Comparison of ENCODE assay signal across 1 cellular context in the genomic region with DNA sequence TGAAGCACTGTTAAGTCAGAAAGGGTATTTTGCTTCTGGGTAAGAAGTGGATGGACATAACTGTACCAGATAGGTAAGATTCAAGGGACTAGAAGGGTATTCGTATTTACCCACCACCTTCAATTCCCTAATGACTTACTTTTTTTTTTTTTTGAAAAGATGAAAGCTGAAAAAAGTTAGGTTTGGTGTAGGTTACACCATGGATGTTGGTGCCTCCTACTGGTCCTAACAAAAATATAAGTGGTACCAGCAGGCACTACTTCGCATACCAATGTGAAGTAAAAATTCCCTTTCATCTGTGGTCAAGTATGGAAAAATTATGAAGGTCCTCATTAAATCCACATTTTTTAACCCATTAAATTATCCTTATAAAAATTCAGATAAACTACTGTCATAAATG.
TF ChIP-seq lines count a peak whose summit lies in the region.

No MANE protein-coding gene starts in this region.

TF ChIP-seq in GM12878, 131 proteins besides CTCF, POLR2A, EP300 and RAD21:
- TF ChIP-seq BCLAF1 (IDR thresholded peaks at IDR 0.05), result no peak
- TF ChIP-seq, protein P1, sequence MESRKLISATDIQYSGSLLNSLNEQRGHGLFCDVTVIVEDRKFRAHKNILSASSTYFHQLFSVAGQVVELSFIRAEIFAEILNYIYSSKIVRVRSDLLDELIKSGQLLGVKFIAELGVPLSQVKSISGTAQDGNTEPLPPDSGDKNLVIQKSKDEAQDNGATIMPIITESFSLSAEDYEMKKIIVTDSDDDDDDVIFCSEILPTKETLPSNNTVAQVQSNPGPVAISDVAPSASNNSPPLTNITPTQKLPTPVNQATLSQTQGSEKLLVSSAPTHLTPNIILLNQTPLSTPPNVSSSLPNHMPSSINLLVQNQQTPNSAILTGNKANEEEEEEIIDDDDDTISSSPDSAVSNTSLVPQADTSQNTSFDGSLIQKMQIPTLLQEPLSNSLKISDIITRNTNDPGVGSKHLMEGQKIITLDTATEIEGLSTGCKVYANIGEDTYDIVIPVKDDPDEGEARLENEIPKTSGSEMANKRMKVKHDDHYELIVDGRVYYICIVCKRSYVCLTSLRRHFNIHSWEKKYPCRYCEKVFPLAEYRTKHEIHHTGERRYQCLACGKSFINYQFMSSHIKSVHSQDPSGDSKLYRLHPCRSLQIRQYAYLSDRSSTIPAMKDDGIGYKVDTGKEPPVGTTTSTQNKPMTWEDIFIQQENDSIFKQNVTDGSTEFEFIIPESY (IDR thresholded peaks at IDR 0.05), result no peak
- no peak for TF ChIP-seq STAT1 (conservative IDR thresholded peaks at IDR 0.05)
- no peak for TF ChIP-seq CHD1 (IDR thresholded peaks at IDR 0.05; ENCODE audit: low read depth, low read length)
- no peak for TF ChIP-seq BMI1 (IDR thresholded peaks at IDR 0.05; ENCODE audit: borderline replicate concordance)
- no peak for TF ChIP-seq STAT3 (IDR thresholded peaks at IDR 0.05; ENCODE audit: low read depth, low read length)
- TF ChIP-seq ZNF274 (IDR thresholded peaks at IDR 0.05; ENCODE audit: insufficient read depth, insufficient read length), result no peak
- TF ChIP-seq EGR1 (IDR thresholded peaks at IDR 0.05; ENCODE audit: borderline replicate concordance in 1 of 2, low read depth in 2 of 2, low read length in 2 of 2), result no peak
- TF ChIP-seq FOXK2 (IDR thresholded peaks at IDR 0.05), result no peak
- TF ChIP-seq, protein P2, sequence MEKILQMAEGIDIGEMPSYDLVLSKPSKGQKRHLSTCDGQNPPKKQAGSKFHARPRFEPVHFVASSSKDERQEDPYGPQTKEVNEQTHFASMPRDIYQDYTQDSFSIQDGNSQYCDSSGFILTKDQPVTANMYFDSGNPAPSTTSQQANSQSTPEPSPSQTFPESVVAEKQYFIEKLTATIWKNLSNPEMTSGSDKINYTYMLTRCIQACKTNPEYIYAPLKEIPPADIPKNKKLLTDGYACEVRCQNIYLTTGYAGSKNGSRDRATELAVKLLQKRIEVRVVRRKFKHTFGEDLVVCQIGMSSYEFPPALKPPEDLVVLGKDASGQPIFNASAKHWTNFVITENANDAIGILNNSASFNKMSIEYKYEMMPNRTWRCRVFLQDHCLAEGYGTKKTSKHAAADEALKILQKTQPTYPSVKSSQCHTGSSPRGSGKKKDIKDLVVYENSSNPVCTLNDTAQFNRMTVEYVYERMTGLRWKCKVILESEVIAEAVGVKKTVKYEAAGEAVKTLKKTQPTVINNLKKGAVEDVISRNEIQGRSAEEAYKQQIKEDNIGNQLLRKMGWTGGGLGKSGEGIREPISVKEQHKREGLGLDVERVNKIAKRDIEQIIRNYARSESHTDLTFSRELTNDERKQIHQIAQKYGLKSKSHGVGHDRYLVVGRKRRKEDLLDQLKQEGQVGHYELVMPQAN (conservative IDR thresholded peaks at IDR 0.05), result no peak
- no peak for TF ChIP-seq SIX5 (IDR thresholded peaks at IDR 0.05; ENCODE audit: low read depth, low read length, severe bottlenecking)
- no peak for TF ChIP-seq RELB (IDR thresholded peaks at IDR 0.05; ENCODE audit: low read depth)
- TF ChIP-seq RUNX3 (IDR thresholded peaks at IDR 0.05; ENCODE audit: low read length), result no peak
- no peak for TF ChIP-seq BACH1 (IDR thresholded peaks at IDR 0.05; ENCODE audit: borderline replicate concordance)
- TF ChIP-seq E2F4 (IDR thresholded peaks at IDR 0.05; ENCODE audit: low read depth, low read length), result no peak
- no peak for TF ChIP-seq FOS (IDR thresholded peaks at IDR 0.05; ENCODE audit: borderline replicate concordance, extremely low read depth, insufficient read length)
- no peak for TF ChIP-seq NBN (IDR thresholded peaks at IDR 0.05)
- TF ChIP-seq SMARCA5 (IDR thresholded peaks at IDR 0.05), result no peak
